ENCODE assay signal across 1 cellular context in genomic region chr12:92543359-92543758, GRCh38.
A peak's percentile ranks its signal among the peaks of the same experiment; 100 is the strongest.
TF ChIP-seq lines count a peak whose summit lies in the region.

No MANE protein-coding gene starts in this region.

TF ChIP-seq in HepG2, 621 proteins besides CTCF, POLR2A, EP300 and RAD21 (continued from another document):
- TF ChIP-seq, protein P1, sequence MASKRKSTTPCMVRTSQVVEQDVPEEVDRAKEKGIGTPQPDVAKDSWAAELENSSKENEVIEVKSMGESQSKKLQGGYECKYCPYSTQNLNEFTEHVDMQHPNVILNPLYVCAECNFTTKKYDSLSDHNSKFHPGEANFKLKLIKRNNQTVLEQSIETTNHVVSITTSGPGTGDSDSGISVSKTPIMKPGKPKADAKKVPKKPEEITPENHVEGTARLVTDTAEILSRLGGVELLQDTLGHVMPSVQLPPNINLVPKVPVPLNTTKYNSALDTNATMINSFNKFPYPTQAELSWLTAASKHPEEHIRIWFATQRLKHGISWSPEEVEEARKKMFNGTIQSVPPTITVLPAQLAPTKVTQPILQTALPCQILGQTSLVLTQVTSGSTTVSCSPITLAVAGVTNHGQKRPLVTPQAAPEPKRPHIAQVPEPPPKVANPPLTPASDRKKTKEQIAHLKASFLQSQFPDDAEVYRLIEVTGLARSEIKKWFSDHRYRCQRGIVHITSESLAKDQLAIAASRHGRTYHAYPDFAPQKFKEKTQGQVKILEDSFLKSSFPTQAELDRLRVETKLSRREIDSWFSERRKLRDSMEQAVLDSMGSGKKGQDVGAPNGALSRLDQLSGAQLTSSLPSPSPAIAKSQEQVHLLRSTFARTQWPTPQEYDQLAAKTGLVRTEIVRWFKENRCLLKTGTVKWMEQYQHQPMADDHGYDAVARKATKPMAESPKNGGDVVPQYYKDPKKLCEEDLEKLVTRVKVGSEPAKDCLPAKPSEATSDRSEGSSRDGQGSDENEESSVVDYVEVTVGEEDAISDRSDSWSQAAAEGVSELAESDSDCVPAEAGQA (IDR thresholded peaks at IDR 0.05; ENCODE audit: low read depth) = no peak
- TF ChIP-seq, protein P1 (CRISPR knock-in tag; IDR thresholded peaks at IDR 0.05; ENCODE audit: borderline replicate concordance) = no peak
- TF ChIP-seq ZNF891 (CRISPR knock-in tag; IDR thresholded peaks at IDR 0.05) (no peak), HNF4A (CRISPR knock-in tag; IDR thresholded peaks at IDR 0.05) (peak; percentile 29; the same call in 1 of the 2 replicates), ZNF263 (CRISPR knock-in tag; IDR thresholded peaks at IDR 0.05) (no peak), ZNF644 (CRISPR knock-in tag; IDR thresholded peaks at IDR 0.05; ENCODE audit: low read depth) (no peak), RFXANK (CRISPR knock-in tag; IDR thresholded peaks at IDR 0.05) (no peak)
